Comparison of ENCODE assay signal across 1 cellular context in the genomic region with DNA sequence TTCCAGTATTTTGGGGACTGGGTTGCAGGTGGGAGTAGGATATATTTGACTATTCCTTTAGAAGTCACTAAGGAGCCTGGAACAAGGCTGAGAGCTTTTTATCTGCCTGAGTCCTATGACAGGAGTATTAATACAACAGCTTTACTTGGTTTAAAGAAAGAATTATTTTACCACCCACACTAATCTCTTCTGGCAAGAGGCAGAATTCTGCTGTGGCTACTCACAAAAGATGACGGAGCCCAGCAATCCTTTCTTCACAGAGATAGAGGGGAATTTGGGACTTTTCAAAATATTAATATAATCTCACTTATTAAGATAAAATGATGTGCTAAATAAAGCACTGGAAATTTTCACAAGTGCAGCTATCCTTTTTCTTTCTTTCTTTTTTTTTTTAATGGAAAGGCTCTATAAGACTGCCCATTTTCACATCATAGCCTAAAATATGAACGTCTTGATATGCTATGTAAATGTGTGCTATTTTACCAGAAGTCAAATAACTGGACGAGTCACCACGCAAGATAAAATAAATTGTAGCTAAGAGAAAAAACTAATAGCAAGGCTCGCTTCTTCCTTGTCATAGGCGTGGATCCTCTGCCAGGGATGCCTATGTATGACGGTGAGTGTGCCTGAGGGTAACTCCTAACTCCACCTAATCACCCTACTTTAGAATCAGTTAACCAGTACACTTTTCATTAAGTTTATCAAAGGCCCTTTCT.
TF ChIP-seq lines count a peak whose summit lies in the region.

No MANE protein-coding gene starts in this region.

TF ChIP-seq in GM23338, 12 proteins besides CTCF, POLR2A, EP300 and RAD21 (continued from another document):
- TF ChIP-seq, protein P1, sequence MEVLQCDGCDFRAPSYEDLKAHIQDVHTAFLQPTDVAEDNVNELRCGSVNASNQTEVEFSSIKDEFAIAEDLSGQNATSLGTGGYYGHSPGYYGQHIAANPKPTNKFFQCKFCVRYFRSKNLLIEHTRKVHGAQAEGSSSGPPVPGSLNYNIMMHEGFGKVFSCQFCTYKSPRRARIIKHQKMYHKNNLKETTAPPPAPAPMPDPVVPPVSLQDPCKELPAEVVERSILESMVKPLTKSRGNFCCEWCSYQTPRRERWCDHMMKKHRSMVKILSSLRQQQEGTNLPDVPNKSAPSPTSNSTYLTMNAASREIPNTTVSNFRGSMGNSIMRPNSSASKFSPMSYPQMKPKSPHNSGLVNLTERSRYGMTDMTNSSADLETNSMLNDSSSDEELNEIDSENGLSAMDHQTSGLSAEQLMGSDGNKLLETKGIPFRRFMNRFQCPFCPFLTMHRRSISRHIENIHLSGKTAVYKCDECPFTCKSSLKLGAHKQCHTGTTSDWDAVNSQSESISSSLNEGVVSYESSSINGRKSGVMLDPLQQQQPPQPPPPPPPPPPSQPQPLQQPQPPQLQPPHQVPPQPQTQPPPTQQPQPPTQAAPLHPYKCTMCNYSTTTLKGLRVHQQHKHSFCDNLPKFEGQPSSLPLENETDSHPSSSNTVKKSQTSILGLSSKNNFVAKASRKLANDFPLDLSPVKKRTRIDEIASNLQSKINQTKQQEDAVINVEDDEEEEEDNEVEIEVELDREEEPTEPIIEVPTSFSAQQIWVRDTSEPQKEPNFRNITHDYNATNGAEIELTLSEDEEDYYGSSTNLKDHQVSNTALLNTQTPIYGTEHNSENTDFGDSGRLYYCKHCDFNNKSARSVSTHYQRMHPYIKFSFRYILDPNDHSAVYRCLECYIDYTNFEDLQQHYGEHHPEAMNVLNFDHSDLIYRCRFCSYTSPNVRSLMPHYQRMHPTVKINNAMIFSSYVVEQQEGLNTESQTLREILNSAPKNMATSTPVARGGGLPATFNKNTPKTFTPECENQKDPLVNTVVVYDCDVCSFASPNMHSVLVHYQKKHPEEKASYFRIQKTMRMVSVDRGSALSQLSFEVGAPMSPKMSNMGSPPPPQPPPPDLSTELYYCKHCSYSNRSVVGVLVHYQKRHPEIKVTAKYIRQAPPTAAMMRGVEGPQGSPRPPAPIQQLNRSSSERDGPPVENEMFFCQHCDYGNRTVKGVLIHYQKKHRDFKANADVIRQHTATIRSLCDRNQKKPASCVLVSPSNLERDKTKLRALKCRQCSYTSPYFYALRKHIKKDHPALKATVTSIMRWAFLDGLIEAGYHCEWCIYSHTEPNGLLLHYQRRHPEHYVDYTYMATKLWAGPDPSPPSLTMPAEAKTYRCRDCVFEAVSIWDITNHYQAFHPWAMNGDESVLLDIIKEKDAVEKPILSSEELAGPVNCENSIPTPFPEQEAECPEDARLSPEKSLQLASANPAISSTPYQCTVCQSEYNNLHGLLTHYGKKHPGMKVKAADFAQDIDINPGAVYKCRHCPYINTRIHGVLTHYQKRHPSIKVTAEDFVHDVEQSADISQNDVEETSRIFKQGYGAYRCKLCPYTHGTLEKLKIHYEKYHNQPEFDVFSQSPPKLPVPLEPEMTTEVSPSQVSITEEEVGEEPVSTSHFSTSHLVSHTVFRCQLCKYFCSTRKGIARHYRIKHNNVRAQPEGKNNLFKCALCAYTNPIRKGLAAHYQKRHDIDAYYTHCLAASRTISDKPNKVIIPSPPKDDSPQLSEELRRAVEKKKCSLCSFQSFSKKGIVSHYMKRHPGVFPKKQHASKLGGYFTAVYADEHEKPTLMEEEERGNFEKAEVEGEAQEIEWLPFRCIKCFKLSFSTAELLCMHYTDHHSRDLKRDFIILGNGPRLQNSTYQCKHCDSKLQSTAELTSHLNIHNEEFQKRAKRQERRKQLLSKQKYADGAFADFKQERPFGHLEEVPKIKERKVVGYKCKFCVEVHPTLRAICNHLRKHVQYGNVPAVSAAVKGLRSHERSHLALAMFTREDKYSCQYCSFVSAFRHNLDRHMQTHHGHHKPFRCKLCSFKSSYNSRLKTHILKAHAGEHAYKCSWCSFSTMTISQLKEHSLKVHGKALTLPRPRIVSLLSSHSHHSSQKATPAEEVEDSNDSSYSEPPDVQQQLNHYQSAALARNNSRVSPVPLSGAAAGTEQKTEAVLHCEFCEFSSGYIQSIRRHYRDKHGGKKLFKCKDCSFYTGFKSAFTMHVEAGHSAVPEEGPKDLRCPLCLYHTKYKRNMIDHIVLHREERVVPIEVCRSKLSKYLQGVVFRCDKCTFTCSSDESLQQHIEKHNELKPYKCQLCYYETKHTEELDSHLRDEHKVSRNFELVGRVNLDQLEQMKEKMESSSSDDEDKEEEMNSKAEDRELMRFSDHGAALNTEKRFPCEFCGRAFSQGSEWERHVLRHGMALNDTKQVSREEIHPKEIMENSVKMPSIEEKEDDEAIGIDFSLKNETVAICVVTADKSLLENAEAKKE (CRISPR knock-in tag; IDR thresholded peaks at IDR 0.05), result no peak
- TF ChIP-seq, protein P2, sequence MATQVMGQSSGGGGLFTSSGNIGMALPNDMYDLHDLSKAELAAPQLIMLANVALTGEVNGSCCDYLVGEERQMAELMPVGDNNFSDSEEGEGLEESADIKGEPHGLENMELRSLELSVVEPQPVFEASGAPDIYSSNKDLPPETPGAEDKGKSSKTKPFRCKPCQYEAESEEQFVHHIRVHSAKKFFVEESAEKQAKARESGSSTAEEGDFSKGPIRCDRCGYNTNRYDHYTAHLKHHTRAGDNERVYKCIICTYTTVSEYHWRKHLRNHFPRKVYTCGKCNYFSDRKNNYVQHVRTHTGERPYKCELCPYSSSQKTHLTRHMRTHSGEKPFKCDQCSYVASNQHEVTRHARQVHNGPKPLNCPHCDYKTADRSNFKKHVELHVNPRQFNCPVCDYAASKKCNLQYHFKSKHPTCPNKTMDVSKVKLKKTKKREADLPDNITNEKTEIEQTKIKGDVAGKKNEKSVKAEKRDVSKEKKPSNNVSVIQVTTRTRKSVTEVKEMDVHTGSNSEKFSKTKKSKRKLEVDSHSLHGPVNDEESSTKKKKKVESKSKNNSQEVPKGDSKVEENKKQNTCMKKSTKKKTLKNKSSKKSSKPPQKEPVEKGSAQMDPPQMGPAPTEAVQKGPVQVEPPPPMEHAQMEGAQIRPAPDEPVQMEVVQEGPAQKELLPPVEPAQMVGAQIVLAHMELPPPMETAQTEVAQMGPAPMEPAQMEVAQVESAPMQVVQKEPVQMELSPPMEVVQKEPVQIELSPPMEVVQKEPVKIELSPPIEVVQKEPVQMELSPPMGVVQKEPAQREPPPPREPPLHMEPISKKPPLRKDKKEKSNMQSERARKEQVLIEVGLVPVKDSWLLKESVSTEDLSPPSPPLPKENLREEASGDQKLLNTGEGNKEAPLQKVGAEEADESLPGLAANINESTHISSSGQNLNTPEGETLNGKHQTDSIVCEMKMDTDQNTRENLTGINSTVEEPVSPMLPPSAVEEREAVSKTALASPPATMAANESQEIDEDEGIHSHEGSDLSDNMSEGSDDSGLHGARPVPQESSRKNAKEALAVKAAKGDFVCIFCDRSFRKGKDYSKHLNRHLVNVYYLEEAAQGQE (IDR thresholded peaks at IDR 0.05; ENCODE audit: unreplicated experiment), result no peak
- TF ChIP-seq ZNF331 (CRISPR knock-in tag; IDR thresholded peaks at IDR 0.05; ENCODE audit: low read depth), result no peak
- TF ChIP-seq ZNF114 (CRISPR knock-in tag; IDR thresholded peaks at IDR 0.05), result no peak
- no peak for TF ChIP-seq JUNB (IDR thresholded peaks at IDR 0.05; ENCODE audit: unreplicated experiment)
